In genomic region chr5:168228668-168229067, GRCh38 we compare ENCODE assay signal across 14 cellular contexts.
"Had no signal": no experiment of that assay in that cellular context is flagged by ENCODE, and none has a peak within 500 bp of the region (broad histone marks: within the 10 kb centered on the region; RNA-seq: fewer than 3 reads in every experiment).

No MANE protein-coding gene starts in this region.

- H3K36me3 Mint-ChIP-seq: stimulated activated effector memory CD8-positive, alpha-beta T cell treated with anti-CD3 and anti-CD28 coated beads, Interleukin-12 subunit alpha, Interleukin-12 subunit beta, amount 100 ng/mL, for 72 hours had no signal

- H3K4me1 Mint-ChIP-seq: neural crest cell; stimulated activated effector memory CD8-positive, alpha-beta T cell treated with anti-CD3 and anti-CD28 coated beads, Interleukin-12 subunit alpha, Interleukin-12 subunit beta, amount 100 ng/mL, for 72 hours had no signal

- H3K9me3 Mint-ChIP-seq: central memory CD8-positive, alpha-beta T cell; neural crest cell; stimulated activated effector memory CD8-positive, alpha-beta T cell treated with anti-CD3 and anti-CD28 coated beads, Interleukin-12 subunit alpha, Interleukin-12 subunit beta, amount 100 ng/mL, for 72 hours had no signal

- ATAC-seq: gastrocnemius medialis, left lung, sciatic nerve, SK-N-SH treated with all-trans-retinoic acid at 6 μM for 48 hours had no signal

- H3K4me3 Mint-ChIP-seq: activated CD4-positive, alpha-beta T cell treated with anti-CD3 and anti-CD28 coated beads for 36 hours; neural crest cell; stimulated activated effector memory CD8-positive, alpha-beta T cell treated with anti-CD3 and anti-CD28 coated beads, Interleukin-12 subunit alpha, Interleukin-12 subunit beta, amount 100 ng/mL, for 72 hours had no signal

- H3K27ac Mint-ChIP-seq: activated T-cell treated with anti-CD3 and anti-CD28 coated beads, Interleukin-2, amount 50 U/mL, for 72 hours; stimulated activated effector memory CD8-positive, alpha-beta T cell treated with anti-CD3 and anti-CD28 coated beads, Interleukin-12 subunit alpha, Interleukin-12 subunit beta, amount 100 ng/mL, for 72 hours had no signal

- DNase-seq: gastrocnemius medialis; head of caudate nucleus; left lung; ovary; stimulated activated CD4-positive, alpha-beta T cell treated with anti-CD3 and anti-CD28 coated beads, Interleukin-4, amount 100 ng/mL, for 24 hours; upper lobe of left lung; WERI-Rb-1 had no signal
